In genomic region chr12:131282292-131283080, GRCh38 we compare ENCODE assay signal across 16 cellular contexts.
DNase-seq lines count a peak whose midpoint lies in the region; ATAC-seq and TF ChIP-seq lines count a peak whose summit lies in the region.
"Had no signal": no experiment of that assay in that cellular context is flagged by ENCODE, and none has a peak within 500 bp of the region (broad histone marks: within the 10 kb centered on the region; RNA-seq: fewer than 3 reads in every experiment).

No MANE protein-coding gene starts in this region.

- no peaks in the 10 kb centered on the region for H3K9me3 ChIP-seq in ovary
- H3K9me3 ChIP-seq in upper lobe of right lung = no peaks in the 10 kb centered on the region
- H3K9me3 ChIP-seq: Caco-2 had no signal

- ATAC-seq in left lobe of liver (no peak), upper lobe of right lung (no peak), HG03521 (IDR thresholded peaks at IDR 0.05; ENCODE audit: unreplicated experiment) (no peak), HG03565 (IDR thresholded peaks at IDR 0.05; ENCODE audit: unreplicated experiment) (no peak)

- TF ChIP-seq CTCF in ovary (IDR thresholded peaks at IDR 0.05) (no peak), upper lobe of right lung (IDR thresholded peaks at IDR 0.05) (no peak)

- no peaks in the 10 kb centered on the region for H3K36me3 Mint-ChIP-seq in activated T-cell treated with anti-CD3 and anti-CD28 coated beads, Interleukin-2, amount 50 U/mL, for 24 hours (ENCODE audit: low read depth)

- no peaks in the 10 kb centered on the region for H3K9me3 Mint-ChIP-seq in activated T-cell treated with anti-CD3 and anti-CD28 coated beads, Interleukin-2, amount 50 U/mL, for 24 hours

- H3K27me3 ChIP-seq in ovary (no peaks in the 10 kb centered on the region), upper lobe of right lung (no peaks in the 10 kb centered on the region)

- WGBS in ovary, 3 donors = 84 to 88% (median 87%) methylated on average over 33 of the region's 33 CpGs

- intact Hi-C loops in ovary (cut with DNase I) (no loop called here), upper lobe of right lung (cut with DNase I) (no loop called here)

- no peaks in the 10 kb centered on the region for H3K4me1 Mint-ChIP-seq in activated T-cell treated with anti-CD3 and anti-CD28 coated beads, Interleukin-2, amount 50 U/mL, for 24 hours (ENCODE audit: low read depth)

- H3K36me3 ChIP-seq in ovary (no peaks in the 10 kb centered on the region), upper lobe of right lung (no peaks in the 10 kb centered on the region)

- H3K4me3 ChIP-seq in ovary (no peak overlapping the region), upper lobe of right lung (no peak overlapping the region)

- no peaks in the 10 kb centered on the region for H3K4me1 ChIP-seq in ovary (ENCODE audit: insufficient read depth)
- H3K4me1 ChIP-seq in upper lobe of right lung = no peaks in the 10 kb centered on the region
- H3K4me1 ChIP-seq: Caco-2 had no signal

- no peak overlapping the region for H3K27ac Mint-ChIP-seq in activated T-cell treated with anti-CD3 and anti-CD28 coated beads, Interleukin-2, amount 50 U/mL, for 24 hours
- H3K27ac Mint-ChIP-seq: HFFc6 had no signal

- no peak overlapping the region for H3K4me3 Mint-ChIP-seq in activated T-cell treated with anti-CD3 and anti-CD28 coated beads, Interleukin-2, amount 50 U/mL, for 24 hours
- H3K4me3 Mint-ChIP-seq: HFFc6 had no signal

- DNase-seq in activated T-cell treated with anti-CD3 and anti-CD28 coated beads, Interleukin-2, amount 50 U/mL, for 24 hours = peak; percentile 6
- DNase-seq in activated T-cell treated with anti-CD3 and anti-CD28 coated beads for 4 hours (no peak), left lobe of liver (ENCODE audit: low spot score) (peak; percentile 22), ovary (peak in 3 of 5 donors; percentile 4 to 9 (median 8)), upper lobe of right lung (peak; percentile 50), OCI-M2 (lab: John Stamatoyannopoulos, UW; ENCODE audit: unreplicated experiment) (no peak)
- DNase-seq: HFFc6, MM.1S, NCI-H1105 treated with DMSO at 0.1 percent for 48 hours, NCI-H2029, NCI-H510A treated with DMSO at 0.1 percent for 48 hours, RPMI8226 had no signal

- H3K27me3 Mint-ChIP-seq in activated T-cell treated with anti-CD3 and anti-CD28 coated beads, Interleukin-2, amount 50 U/mL, for 24 hours = no peaks in the 10 kb centered on the region

- H3K27ac ChIP-seq in ovary = no peak overlapping the region
- no peak overlapping the region for H3K27ac ChIP-seq in upper lobe of right lung
- H3K27ac ChIP-seq: C4-2B had no signal

- no peak for TF ChIP-seq POLR2A in ovary (IDR thresholded peaks at IDR 0.05)

- no peak for TF ChIP-seq EP300 in ovary (IDR thresholded peaks at IDR 0.05)

Comparison
In these comparisons a context has a peak if more than half of its experiments do, and no peak if none do; other contexts are left out.
1. DNase-seq: peak in activated T-cell treated with anti-CD3 and anti-CD28 coated beads, Interleukin-2, amount 50 U/mL, for 24 hours (single experiment), left lobe of liver (single experiment), ovary (3 of 5) and upper lobe of right lung (single experiment); none in activated T-cell treated with anti-CD3 and anti-CD28 coated beads for 4 hours (single experiment) and OCI-M2 (single experiment).